ENCODE assay signal across 8 cellular contexts in the genomic region with DNA sequence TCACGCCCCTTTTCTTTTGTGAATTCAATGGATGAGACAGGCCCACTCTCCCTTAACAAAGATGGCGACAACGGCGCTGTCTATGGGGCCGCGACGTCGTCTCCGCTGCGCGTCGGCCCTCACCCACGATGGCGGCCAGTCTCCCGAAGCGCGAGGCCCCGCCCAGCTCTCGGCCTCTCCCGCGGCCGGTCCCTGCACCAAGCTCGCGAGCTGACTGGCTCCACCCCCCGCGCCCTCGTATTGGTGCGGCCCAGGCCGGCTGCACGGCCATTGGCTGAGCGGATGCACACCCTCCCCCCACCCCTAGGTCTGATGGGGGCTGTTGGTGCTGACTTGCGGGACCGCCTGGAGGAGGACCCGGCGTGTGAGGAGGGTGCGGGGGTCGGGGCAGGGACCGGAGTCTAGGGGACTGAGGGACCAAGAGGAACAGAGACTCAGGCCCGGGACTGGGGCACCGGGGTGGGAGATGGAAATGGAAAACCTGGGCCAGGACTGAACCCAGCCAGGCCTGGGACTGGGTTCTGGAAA. TPM values are rescaled to one million over a fixed set of nuclear protein-coding genes. Genes with fewer than 3 reads are reported as not detected.
A peak's percentile ranks its signal among the peaks of the same experiment; 100 is the strongest.
DNase-seq lines count a peak whose midpoint lies in the region; ATAC-seq and TF ChIP-seq lines count a peak whose summit lies in the region.

No MANE protein-coding gene starts in this region.

- H3K4me1 ChIP-seq in mucosa of descending colon (ENCODE audit: low read depth), result peaks cover 38% of the 10 kb centered on the region

- H3K9me3 ChIP-seq in mucosa of descending colon, result no peaks in the 10 kb centered on the region

- H3K4me3 ChIP-seq in epithelial cell of esophagus (ENCODE audit: low read length), result peak overlapping the region; percentile 43
- peak overlapping the region; percentile 20 for H3K4me3 ChIP-seq in mucosa of descending colon

- TF ChIP-seq CTCF in epithelial cell of esophagus (IDR thresholded peaks at IDR 0.05; ENCODE audit: insufficient read depth, low read depth, low read length, missing control alignments) (no peak), mucosa of descending colon (IDR thresholded peaks at IDR 0.05) (no peak)

- ATAC-seq in GM19351 (IDR thresholded peaks at IDR 0.05; ENCODE audit: unreplicated experiment) (peak; percentile 71), HG03521 (IDR thresholded peaks at IDR 0.05; ENCODE audit: unreplicated experiment) (peak; percentile 56), mucosa of descending colon (peak; percentile 80)

- intact Hi-C loops in mucosa of descending colon (cut with DNase I, micrococcal nuclease), result no loop called here

- peaks cover 2% of the 10 kb centered on the region for H3K36me3 ChIP-seq in mucosa of descending colon (ENCODE audit: low read depth)

- peak; percentile 99 for DNase-seq in Ammon's horn (ENCODE audit: low spot score)
- DNase-seq in NK-92 (lab: John Stamatoyannopoulos, UW; ENCODE audit: unreplicated experiment), result peak; percentile 51
- peak; percentile 93 for DNase-seq in activated T-cell treated with anti-CD3 and anti-CD28 coated beads, Interleukin-2, amount 50 U/mL, for 1 hour
- DNase-seq in epithelial cell of esophagus (ENCODE audit: low read depth), result peak; percentile 98
- DNase-seq in mucosa of descending colon, result peak; percentile 98 to 99 (median 99)
- peak; percentile 99 for DNase-seq in stimulated activated CD8-positive, alpha-beta memory T cell treated with anti-CD3 and anti-CD28 coated beads, Interleukin-2, amount 100 ng/mL, for 48 hours (ENCODE audit: low read depth in 2 of 2)

RNA-seq across cellular contexts. Expression of a gene that starts 4.8 kb away (rescaled TPM):
- 10 to 100 TPM; 37.9 to 54.8 (median 50.2) TPM for total RNA-seq in mucosa of descending colon

RNA-seq across cellular contexts. Expression of a gene that starts 5.2 kb away (rescaled TPM):
- total RNA-seq in mucosa of descending colon, result 1,000 to 10,000 TPM in 2 of 3 donors, 100 to 1,000 TPM in 1; 999 to 1,336 (median 1,270) TPM

RNA-seq across cellular contexts. Expression of a gene that starts 9.3 kb away (rescaled TPM):
- 100 to 1,000 TPM in 2 of 3 donors, 10 to 100 TPM in 1; 97.8 to 180 (median 175) TPM for total RNA-seq in mucosa of descending colon

RNA-seq across cellular contexts. Expression of a gene that starts 13.0 kb away (rescaled TPM):
- 10 to 100 TPM in 2 of 3 donors, 1 to 10 TPM in 1; 8.2 to 18.4 (median 11.1) TPM for total RNA-seq in mucosa of descending colon

RNA-seq across cellular contexts. Expression of a gene that starts 17.6 kb away (rescaled TPM):
- not detected for total RNA-seq in mucosa of descending colon

Comparison
In these comparisons a context has a peak if more than half of its experiments do, and no peak if none do; other contexts are left out.
1. Peak in every context shown above with its lines: DNase-seq, ATAC-seq and H3K4me3 ChIP-seq.